16 cellular contexts compared by ENCODE assay signal in the genomic region with DNA sequence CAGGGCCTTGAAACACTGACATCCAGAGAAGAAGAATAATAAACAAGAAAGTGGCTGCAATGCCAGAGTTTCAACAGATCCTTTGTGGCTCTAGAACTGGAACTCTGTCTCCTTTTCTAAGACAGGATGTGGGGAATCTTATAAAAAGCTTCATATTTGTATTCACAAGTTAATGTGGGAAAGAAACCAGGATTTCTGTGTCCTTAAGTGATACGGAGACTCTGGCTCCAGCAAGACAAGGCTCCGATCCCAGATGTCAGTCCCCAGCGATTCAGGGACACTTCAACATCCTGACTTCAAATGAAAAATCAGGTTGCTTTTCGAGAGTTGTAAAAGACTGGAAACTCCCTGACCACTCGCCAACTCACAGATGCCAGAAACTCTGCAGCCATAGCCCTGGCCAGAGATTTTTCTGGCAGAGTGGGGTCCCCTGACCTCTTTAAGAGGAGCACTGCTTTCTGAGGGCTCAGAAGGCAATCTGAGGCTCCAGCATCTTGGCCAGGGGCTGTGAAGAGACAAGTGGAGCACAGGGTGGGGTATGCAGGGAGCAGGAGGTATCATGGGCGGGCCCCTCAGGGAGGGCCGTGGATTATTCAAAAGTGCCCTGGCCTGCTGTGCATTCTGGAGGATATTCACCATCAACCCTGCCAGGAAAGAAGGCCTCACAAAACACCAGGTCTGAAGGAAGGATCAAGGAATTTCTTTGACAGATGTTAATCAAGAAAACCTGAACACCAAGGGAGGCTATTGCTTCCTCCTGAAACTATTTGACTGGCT. TPM values are rescaled to one million over a fixed set of nuclear protein-coding genes. Genes with fewer than 3 reads are reported as not detected.
A peak's percentile ranks its signal among the peaks of the same experiment; 100 is the strongest.
DNase-seq lines count a peak whose midpoint lies in the region; ATAC-seq, FAIRE-seq and TF ChIP-seq lines count a peak whose summit lies in the region.
"Had no signal": no experiment of that assay in that cellular context is flagged by ENCODE, and none has a peak within 500 bp of the region (broad histone marks: within the 10 kb centered on the region; RNA-seq: fewer than 3 reads in every experiment).

No MANE protein-coding gene starts in this region.

- FAIRE-seq in pancreas (lab: Jason Lieb, UNC) = no peak

- intact Hi-C loops in pancreas (cut with DNase I) = no loop called here

- 51 to 52% methylated on average over 7 of the region's 7 CpGs for WGBS in pancreas, 2 donors

- H3K36me3 ChIP-seq in ACC112 (ENCODE audit: insufficient read depth, low read length) = no peaks in the 10 kb centered on the region
- H3K36me3 ChIP-seq in pancreas = no peaks in the 10 kb centered on the region

- peak overlapping the region; percentile 59 for H3K27ac ChIP-seq in ACC112 (ENCODE audit: low read depth, low read length)
- H3K27ac ChIP-seq in pancreas = peak overlapping the region in 2 of 4 donors; percentile 17 to 22
- H3K27ac ChIP-seq: SK-N-MC had no signal

- peak overlapping the region; percentile 35 for H2AFZ ChIP-seq in ACC112 (ENCODE audit: low read length, unreplicated experiment)

- no peaks in the 10 kb centered on the region for H3K9me3 ChIP-seq in pancreas

- TF ChIP-seq CTCF in fibroblast of the aortic adventitia (IDR thresholded peaks at IDR 0.05; ENCODE audit: insufficient read depth, low read length) (peak; percentile 13), pancreas (IDR thresholded peaks at IDR 0.05) (no peak), GM10248 (IDR thresholded peaks at IDR 0.05; ENCODE audit: control extremely low read depth, extremely low read depth, low read depth, missing control alignments) (no peak)

- CTCF ChIA-PET in GM10248 (lab: Yijun Ruan, JAX) = interaction anchor here (1.0 to 4.8 kb wide), 3 partner anchors 10 to 18 kb away, joined by 3 to 23 read pairs (median 5); no protein-coding TSS in a partner anchor

- peaks cover 15% of the 10 kb centered on the region for H3K4me1 ChIP-seq in ACC112 (ENCODE audit: control insufficient read depth, insufficient read depth, low read length, unreplicated experiment)
- H3K4me1 ChIP-seq in pancreas = no peaks in the 10 kb centered on the region

- DNase-seq in fibroblast of the aortic adventitia (ENCODE audit: low read depth) (peak; percentile 93), pancreas (peak in 2 of 6 donors; percentile 6 to 16), GM10248 (ENCODE audit: extremely low spot score) (no peak), kidney glomerular epithelial cell (lab: John Stamatoyannopoulos, UW) (no peak)
- no peak for DNase-seq in stimulated activated CD4-positive, alpha-beta T cell treated with anti-CD3 and anti-CD28 coated beads, Interleukin-4, amount 100 ng/mL, for 1 hour
- DNase-seq: activated CD4-positive, alpha-beta T cell treated with anti-CD3 and anti-CD28 coated beads for 4 hours; activated effector memory CD4-positive, alpha-beta T cell treated with Interleukin-2 at 50 U/mL for 16 hours; dorsolateral prefrontal cortex; naive B cell; NCI-H1092 treated with DMSO at 0.1 percent for 48 hours; NCI-H748 treated with DMSO at 0.1 percent for 48 hours; stimulated activated naive CD4-positive, alpha-beta T cell treated with Interleukin-2 at 50 U/mL for 16 hours had no signal

- ATAC-seq in SK-N-SH treated with all-trans-retinoic acid at 6 μM for 48 hours (peak; percentile 19; the same call in 1 of the 3 replicates), pancreas (peak in 3 of 4 donors; percentile 44 to 72 (median 57)), GM19455 (IDR thresholded peaks at IDR 0.05; ENCODE audit: unreplicated experiment) (no peak)

- H3K27me3 ChIP-seq in ACC112 (ENCODE audit: insufficient read depth, low read length) = no peaks in the 10 kb centered on the region
- H3K27me3 ChIP-seq in pancreas = no peaks in the 10 kb centered on the region
- H3K27me3 ChIP-seq: dorsolateral prefrontal cortex had no signal

- POLR2A ChIA-PET in GM10248 (lab: Yijun Ruan, JAX) = no interaction called here

- no peaks in the 10 kb centered on the region for H3K79me2 ChIP-seq in ACC112 (ENCODE audit: control insufficient read depth, insufficient read depth, low read length, unreplicated experiment)

- H3K4me3 ChIP-seq in ACC112 (ENCODE audit: low read depth, low read length) = no peak overlapping the region
- no peak overlapping the region for H3K4me3 ChIP-seq in fibroblast of the aortic adventitia (ENCODE audit: low read depth, low read length)
- H3K4me3 ChIP-seq in pancreas = no peak overlapping the region
- H3K4me3 ChIP-seq: dorsolateral prefrontal cortex, SK-N-MC had no signal

TF ChIP-seq in SK-N-SH treated with all-trans-retinoic acid at 6 μM for 48 hours, 23 proteins besides CTCF, POLR2A, EP300 and RAD21:
- no peak for TF ChIP-seq ZNF8 (CRISPR knock-in tag; IDR thresholded peaks at IDR 0.05)
- TF ChIP-seq, protein P1, sequence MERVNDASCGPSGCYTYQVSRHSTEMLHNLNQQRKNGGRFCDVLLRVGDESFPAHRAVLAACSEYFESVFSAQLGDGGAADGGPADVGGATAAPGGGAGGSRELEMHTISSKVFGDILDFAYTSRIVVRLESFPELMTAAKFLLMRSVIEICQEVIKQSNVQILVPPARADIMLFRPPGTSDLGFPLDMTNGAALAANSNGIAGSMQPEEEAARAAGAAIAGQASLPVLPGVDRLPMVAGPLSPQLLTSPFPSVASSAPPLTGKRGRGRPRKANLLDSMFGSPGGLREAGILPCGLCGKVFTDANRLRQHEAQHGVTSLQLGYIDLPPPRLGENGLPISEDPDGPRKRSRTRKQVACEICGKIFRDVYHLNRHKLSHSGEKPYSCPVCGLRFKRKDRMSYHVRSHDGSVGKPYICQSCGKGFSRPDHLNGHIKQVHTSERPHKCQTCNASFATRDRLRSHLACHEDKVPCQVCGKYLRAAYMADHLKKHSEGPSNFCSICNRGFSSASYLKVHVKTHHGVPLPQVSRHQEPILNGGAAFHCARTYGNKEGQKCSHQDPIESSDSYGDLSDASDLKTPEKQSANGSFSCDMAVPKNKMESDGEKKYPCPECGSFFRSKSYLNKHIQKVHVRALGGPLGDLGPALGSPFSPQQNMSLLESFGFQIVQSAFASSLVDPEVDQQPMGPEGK (CRISPR knock-in tag; IDR thresholded peaks at IDR 0.05; ENCODE audit: borderline replicate concordance) = no peak
- no peak for TF ChIP-seq BACH2 (CRISPR knock-in tag; IDR thresholded peaks at IDR 0.05; ENCODE audit: borderline replicate concordance)
- no peak for TF ChIP-seq PPARA (CRISPR knock-in tag; IDR thresholded peaks at IDR 0.05; ENCODE audit: borderline replicate concordance)
- TF ChIP-seq ZFP30 (CRISPR knock-in tag; IDR thresholded peaks at IDR 0.05) = no peak

RNA-seq across cellular contexts. Expression of a gene that starts 53.3 kb away (rescaled TPM):
- total RNA-seq in fibroblast of the aortic adventitia (ENCODE audit: low replicate concordance) = 48.5 and 66.0 TPM in 2 replicates
- total RNA-seq in pancreas = 10 to 100 TPM in 5 of 6 donors, 1 to 10 TPM in 1; 9.1 to 22.5 (median 16.1) TPM
- polyA plus RNA-seq in pancreas = 10 to 100 TPM in 1 of 2 donors, 1 to 10 TPM in 1; 3.0 to 12.1 TPM
